In the genomic region with DNA sequence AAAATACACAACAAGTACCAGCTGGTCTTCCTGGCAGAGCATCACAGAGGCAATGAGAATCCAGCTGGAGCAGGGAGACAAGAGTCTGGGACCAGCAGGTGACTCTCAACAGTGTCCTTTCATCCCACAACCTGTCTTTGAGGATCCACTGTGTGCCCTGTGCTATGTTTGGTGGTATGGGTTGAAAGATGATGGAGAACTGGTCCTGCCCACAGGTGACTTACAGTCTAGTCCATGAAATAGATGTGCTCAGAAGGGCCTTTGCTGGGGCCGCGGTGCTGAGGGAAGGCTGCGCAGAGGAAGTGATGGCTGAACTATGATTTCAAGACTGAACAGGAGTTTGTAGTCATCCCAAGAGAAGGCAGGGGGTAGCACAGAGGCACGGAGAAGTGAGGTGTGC, we compare ENCODE assay signal across 21 cellular contexts. TPM values are rescaled to one million over a fixed set of nuclear protein-coding genes. Genes with fewer than 3 reads are reported as not detected.
DNase-seq lines count a peak whose midpoint lies in the region; ATAC-seq and TF ChIP-seq lines count a peak whose summit lies in the region.
"Had no signal": no experiment of that assay in that cellular context is flagged by ENCODE, and none has a peak within 500 bp of the region (broad histone marks: within the 10 kb centered on the region; RNA-seq: fewer than 3 reads in every experiment).

No MANE protein-coding gene starts in this region.

- H3K36me3 Mint-ChIP-seq in endothelial cell (ENCODE audit: low read depth, unreplicated experiment), result peaks cover 11% of the 10 kb centered on the region
- H3K36me3 Mint-ChIP-seq in neural progenitor cell, result peaks cover 30% of the 10 kb centered on the region
- H3K36me3 Mint-ChIP-seq: CD14-positive monocyte; CD4-positive, alpha-beta memory T cell had no signal

- H3K9me3 Mint-ChIP-seq in endothelial cell (ENCODE audit: unreplicated experiment) (no peaks in the 10 kb centered on the region), neural progenitor cell (no peaks in the 10 kb centered on the region)
- H3K9me3 Mint-ChIP-seq: CD4-positive, alpha-beta memory T cell had no signal

- POLR2A ChIA-PET in PC-9 (lab: Charles Lee; ENCODE audit: unreplicated experiment), result no interaction called here

- H3K27me3 Mint-ChIP-seq in endothelial cell (ENCODE audit: unreplicated experiment) (peaks cover 4% of the 10 kb centered on the region), neural progenitor cell (ENCODE audit: insufficient read depth, low read depth) (peaks cover 9% of the 10 kb centered on the region)

- no peak overlapping the region for H3K4me2 ChIP-seq in neural progenitor cell
- no peak overlapping the region for H3K4me2 ChIP-seq in PC-9
- H3K4me2 ChIP-seq: BLaER1 had no signal

- H3K27me3 ChIP-seq in neural progenitor cell (no peaks in the 10 kb centered on the region), upper lobe of left lung (no peaks in the 10 kb centered on the region), PC-9 (ENCODE audit: insufficient read depth, low read depth) (no peaks in the 10 kb centered on the region)
- H3K27me3 ChIP-seq in effector memory CD4-positive, alpha-beta T cell (replicated peaks; ENCODE audit: control insufficient read depth, insufficient read depth, low read length, poor library complexity, severe bottlenecking), result no peaks in the 10 kb centered on the region
- H3K27me3 ChIP-seq: BLaER1 had no signal

- 94 to 97% methylated on average over 4 of the region's 4 CpGs for WGBS in upper lobe of left lung, 2 donors

- CTCF ChIA-PET in PC-9 (lab: Charles Lee), result no interaction called here

- TF ChIP-seq EP300 in upper lobe of left lung (IDR thresholded peaks at IDR 0.05), result no peak

- H3K36me3 ChIP-seq in neural progenitor cell, result no peaks in the 10 kb centered on the region
- H3K36me3 ChIP-seq in upper lobe of left lung, result no peaks in the 10 kb centered on the region
- no peaks in the 10 kb centered on the region for H3K36me3 ChIP-seq in effector memory CD4-positive, alpha-beta T cell (ENCODE audit: control insufficient read depth, insufficient read depth, low read length)
- H3K36me3 ChIP-seq in PC-9 (ENCODE audit: low read depth), result no peaks in the 10 kb centered on the region
- H3K36me3 ChIP-seq: BLaER1, HAP-1 had no signal

- no peaks in the 10 kb centered on the region for H4K20me1 ChIP-seq in neural progenitor cell (ENCODE audit: low read depth)
- no peaks in the 10 kb centered on the region for H4K20me1 ChIP-seq in PC-9 (ENCODE audit: insufficient read depth)
- H4K20me1 ChIP-seq: BLaER1 had no signal

- ATAC-seq in upper lobe of left lung (ENCODE audit: low FRiP score in 2 of 2), result no peak
- ATAC-seq: GM12878 had no signal

- DNase-seq in DMS 273 (lab: John Stamatoyannopoulos, UW; ENCODE audit: unreplicated experiment) (peak; percentile 33), DMS 273 treated with DMSO at 0.1 percent for 48 hours (lab: John Stamatoyannopoulos, UW) (no peak), NCI-H1694 (lab: John Stamatoyannopoulos, UW) (peak; percentile 75), endothelial cell (ENCODE audit: low spot score) (no peak), neural progenitor cell (ENCODE audit: low spot score) (no peak), upper lobe of left lung (no peak), PC-9 (no peak)
- no peak for DNase-seq in effector memory CD4-positive, alpha-beta T cell
- DNase-seq: CD4-positive, alpha-beta memory T cell; DMS53; DND-41; EL; GM23248 had no signal

- H3K4me3 ChIP-seq in neural progenitor cell (no peak overlapping the region), upper lobe of left lung (no peak overlapping the region), PC-9 (no peak overlapping the region)
- H3K4me3 ChIP-seq in effector memory CD4-positive, alpha-beta T cell (ENCODE audit: insufficient read depth, low read depth, low read length, poor library complexity, severe bottlenecking), result no peak overlapping the region
- H3K4me3 ChIP-seq: BLaER1, GM12878, GM23248, HAP-1 had no signal

- no peaks in the 10 kb centered on the region for H3K9me3 ChIP-seq in neural progenitor cell (ENCODE audit: low read depth)
- H3K9me3 ChIP-seq in upper lobe of left lung, result no peaks in the 10 kb centered on the region
- no peaks in the 10 kb centered on the region for H3K9me3 ChIP-seq in effector memory CD4-positive, alpha-beta T cell (ENCODE audit: control insufficient read depth, low read length)
- no peaks in the 10 kb centered on the region for H3K9me3 ChIP-seq in PC-9 (ENCODE audit: insufficient read depth, low read depth)
- H3K9me3 ChIP-seq: BLaER1, HAP-1 had no signal

- intact Hi-C loops in PC-9 (cut with micrococcal nuclease; ENCODE audit: unreplicated experiment), result no loop called here

- no peak overlapping the region for H3K9ac ChIP-seq in neural progenitor cell
- H3K9ac ChIP-seq: BLaER1, GM23248 had no signal

- H2AFZ ChIP-seq in neural progenitor cell (replicated peaks) (no peak overlapping the region), PC-9 (no peak overlapping the region)
- H2AFZ ChIP-seq: GM23248 had no signal

- H3K27ac ChIP-seq in neural progenitor cell (no peak overlapping the region), upper lobe of left lung (no peak overlapping the region), PC-9 (no peak overlapping the region)
- H3K27ac ChIP-seq in effector memory CD4-positive, alpha-beta T cell (ENCODE audit: insufficient read depth, low read length, poor library complexity, severe bottlenecking), result no peak overlapping the region
- H3K27ac ChIP-seq: 22Rv1, BLaER1, GM23248 had no signal

- BruUV-seq in PC-9 (replicated peaks; lab: Mats Ljungman, UMichigan), result no TSS peak

- no peaks in the 10 kb centered on the region for H3F3A ChIP-seq in neural progenitor cell (ENCODE audit: low read depth)
- H3F3A ChIP-seq in PC-9 (ENCODE audit: insufficient read depth, low read depth), result peaks cover 23% of the 10 kb centered on the region; the same call in 1 of the 2 replicates

- H3K27ac Mint-ChIP-seq in endothelial cell (ENCODE audit: unreplicated experiment), result no peak overlapping the region
- peak overlapping the region; percentile 76 for H3K27ac Mint-ChIP-seq in neural progenitor cell
- H3K27ac Mint-ChIP-seq: CD4-positive, alpha-beta memory T cell had no signal

- no peak for TF ChIP-seq CTCF in endothelial cell (IDR thresholded peaks at IDR 0.05; ENCODE audit: unreplicated experiment)
- no peak for TF ChIP-seq CTCF in neural progenitor cell (IDR thresholded peaks at IDR 0.05)
- TF ChIP-seq CTCF in upper lobe of left lung (IDR thresholded peaks at IDR 0.05), result no peak
- TF ChIP-seq CTCF in PC-9 (conservative IDR thresholded peaks at IDR 0.05), result no peak

- H3K79me2 ChIP-seq in neural progenitor cell (ENCODE audit: low read depth) (no peaks in the 10 kb centered on the region), PC-9 (ENCODE audit: low read depth) (no peaks in the 10 kb centered on the region)

- H3K4me1 ChIP-seq in neural progenitor cell, result no peaks in the 10 kb centered on the region
- H3K4me1 ChIP-seq in upper lobe of left lung, result no peaks in the 10 kb centered on the region
- H3K4me1 ChIP-seq in effector memory CD4-positive, alpha-beta T cell (ENCODE audit: control insufficient read depth, insufficient read depth, low read length, poor library complexity, severe bottlenecking), result no peaks in the 10 kb centered on the region
- H3K4me1 ChIP-seq in PC-9 (replicated peaks; ENCODE audit: insufficient read depth), result peaks cover 29% of the 10 kb centered on the region
- H3K4me1 ChIP-seq: BLaER1, HAP-1 had no signal

- no peaks in the 10 kb centered on the region for H3K9me2 ChIP-seq in PC-9 (ENCODE audit: insufficient read depth)

- H3K4me1 Mint-ChIP-seq in endothelial cell (ENCODE audit: unreplicated experiment), result peaks cover 2% of the 10 kb centered on the region
- peaks cover 16% of the 10 kb centered on the region for H3K4me1 Mint-ChIP-seq in neural progenitor cell
- H3K4me1 Mint-ChIP-seq: CD14-positive monocyte; CD4-positive, alpha-beta memory T cell had no signal

- no peak for TF ChIP-seq POLR2A in upper lobe of left lung (IDR thresholded peaks at IDR 0.05)

- peak overlapping the region; percentile 59 for H3K4me3 Mint-ChIP-seq in endothelial cell (ENCODE audit: unreplicated experiment)
- no peak overlapping the region for H3K4me3 Mint-ChIP-seq in neural progenitor cell
- H3K4me3 Mint-ChIP-seq: CD14-positive monocyte; CD4-positive, alpha-beta memory T cell had no signal

RNA-seq across cellular contexts. Expression of a gene that starts 17.9 kb away (rescaled TPM):
- total RNA-seq in endothelial cell (ENCODE audit: unreplicated experiment) (14.4 TPM), neural progenitor cell (ENCODE audit: low replicate concordance) (1.1 and 1.7 TPM in 2 replicates), upper lobe of left lung (1 to 10 TPM; 1.1 to 4.6 (median 1.9) TPM), PC-9 (2021) (11.5 and 14.0 TPM in 2 replicates)
- total RNA-seq: CD4-positive, alpha-beta memory T cell; G401; GM12878 had no signal

RNA-seq across cellular contexts. Expression of a gene that starts 50.8 kb away (rescaled TPM):
- total RNA-seq in endothelial cell (ENCODE audit: unreplicated experiment) (0.26 TPM), neural progenitor cell (ENCODE audit: low replicate concordance) (0.12 TPM in 1 of 2 replicates, not detected in the other), upper lobe of left lung (1 to 10 TPM in 2 of 6 donors, under 1 TPM in 1, not detected in 3; 0.26 to 8.3 (median 1.8) TPM), PC-9 (2021) (not detected in 2 replicates)
- total RNA-seq: A673; CD4-positive, alpha-beta memory T cell; G401; GM12878; GM23248; H4 had no signal

Comparison
In these comparisons a context has a peak if more than half of its experiments do, and no peak if none do; other contexts are left out.
1. DNase-seq: peak in DMS 273 (single experiment) and NCI-H1694 (single experiment); none in DMS 273 treated with DMSO at 0.1 percent for 48 hours (single experiment), endothelial cell (single experiment), neural progenitor cell (single experiment), upper lobe of left lung (0 of 2), effector memory CD4-positive, alpha-beta T cell (0 of 3) and PC-9 (0 of 2).